In the genomic region with DNA sequence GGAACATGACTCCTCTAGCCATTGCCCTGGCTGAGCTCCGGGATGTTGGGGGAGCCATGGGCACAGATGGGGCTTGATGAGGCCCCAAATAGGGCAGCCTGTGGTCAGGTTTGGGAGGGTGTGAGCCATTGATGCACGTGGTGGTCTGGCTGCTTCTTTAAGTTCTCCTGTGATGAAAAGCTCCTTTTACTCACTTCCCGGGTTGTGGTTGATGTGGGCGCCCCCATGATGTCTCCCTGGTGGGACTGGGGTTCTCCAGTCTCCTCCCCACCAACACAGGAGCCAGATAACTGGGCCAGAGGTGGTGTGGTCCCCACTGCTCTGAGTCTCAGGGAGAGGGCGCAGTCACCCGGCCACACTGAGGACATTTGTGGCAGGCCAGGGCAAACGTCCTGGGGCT, we compare ENCODE assay signal across 16 cellular contexts. TPM values are rescaled to one million over a fixed set of nuclear protein-coding genes. Genes with fewer than 3 reads are reported as not detected.
DNase-seq lines count a peak whose midpoint lies in the region; ATAC-seq, FAIRE-seq and TF ChIP-seq lines count a peak whose summit lies in the region.
"Had no signal": no experiment of that assay in that cellular context is flagged by ENCODE, and none has a peak within 500 bp of the region (broad histone marks: within the 10 kb centered on the region; RNA-seq: fewer than 3 reads in every experiment).

No MANE protein-coding gene starts in this region.

- H3K27ac ChIP-seq in GM12878 (ENCODE audit: control insufficient read depth, insufficient read depth) (no peak overlapping the region), coronary artery (no peak overlapping the region)
- H3K27ac ChIP-seq: esophagus squamous epithelium, SJSA1 had no signal

- in situ Hi-C loops in SK-MEL-5 (cut with HindIII; ENCODE audit: low pct_unique_long_range_greater_than_20kb, low sequenced_read_pairs), result no loop called here
- in situ Hi-C loops in GM12878 (cut with MboI), result no loop called here

- POLR2A ChIA-PET in GM12878 (lab: Charles Lee), result interaction anchor here (0.6 to 1.6 kb wide), 5 partner anchors 10 to 102 kb away, joined by 3 to 5 read pairs (median 3); a partner anchor contains a TSS

- no peak for FAIRE-seq in GM12878 (lab: Jason Lieb, UNC)
- FAIRE-seq: A204.1 had no signal

- no peaks in the 10 kb centered on the region; a peak in 2 of 4 replicates for H3K36me3 ChIP-seq in GM12878 (ENCODE audit: control insufficient read depth in 2 of 2, insufficient read depth in 2 of 2, low read length in 1 of 2)
- H3K36me3 ChIP-seq in MG63, result no peaks in the 10 kb centered on the region
- H3K36me3 ChIP-seq: esophagus squamous epithelium, HAP-1, tibial artery had no signal

- peaks cover 25% of the 10 kb centered on the region for H3K4me1 ChIP-seq in GM12878 (ENCODE audit: control insufficient read depth, insufficient read depth, low read length)
- H3K4me1 ChIP-seq: HAP-1 had no signal

- H3K9ac ChIP-seq in GM12878 (ENCODE audit: control insufficient read depth, insufficient read depth, low read length), result no peak overlapping the region

- no peak overlapping the region for H3K4me3 ChIP-seq in GM12878
- H3K4me3 ChIP-seq in coronary artery, result no peak overlapping the region
- H3K4me3 ChIP-seq in MG63, result no peak overlapping the region
- H3K4me3 ChIP-seq: esophagus squamous epithelium, HAP-1, lung, SJSA1, skin epidermis, tibial artery had no signal

- no peak overlapping the region for H3K4me2 ChIP-seq in GM12878 (ENCODE audit: control insufficient read depth, insufficient read depth)

- no peaks in the 10 kb centered on the region for H4K20me1 ChIP-seq in GM12878 (ENCODE audit: control insufficient read depth, insufficient read depth)

- intact Hi-C loops in GM12878 (cut with micrococcal nuclease; ENCODE audit: unreplicated experiment), result no loop called here

- no peak overlapping the region for H2AFZ ChIP-seq in GM12878 (ENCODE audit: control insufficient read depth, low read depth, low read length)

- peak; percentile 7 for DNase-seq in activated CD4-positive, alpha-beta T cell treated with anti-CD3 and anti-CD28 coated beads for 48 hours
- no peak for DNase-seq in activated CD4-positive, alpha-beta T cell treated with anti-CD3 and anti-CD28 coated beads, Interleukin-2, amount 50 U/mL, for 1 hour
- DNase-seq in SK-MEL-5 (ENCODE audit: low read depth, low spot score), result peak; percentile 37
- DNase-seq in GM12878 (ENCODE audit: low read depth, low spot score), result no peak
- peak; percentile 17 for DNase-seq in stimulated activated CD8-positive, alpha-beta memory T cell treated with anti-CD3 and anti-CD28 coated beads, Interleukin-4, amount 100 ng/mL, for 24 hours (ENCODE audit: low read depth)
- no peak for DNase-seq in coronary artery (ENCODE audit: low spot score)
- no peak for DNase-seq in MG63
- DNase-seq: activated B cell treated with CpG ODN at 0.5 μM for 24 hours, esophagus squamous epithelium, tibial artery had no signal

- RAD21 ChIA-PET in GM12878 (lab: Charles Lee; ENCODE audit: unreplicated experiment), result interaction anchor here (0.9 to 3.1 kb wide), 4 partner anchors 32 to 84 kb away, joined by 4 to 18 read pairs (median 4); no protein-coding TSS in a partner anchor

- H3K27me3 ChIP-seq in GM12878 (replicated peaks in 1 of 2; ENCODE audit: control insufficient read depth in 2 of 2, insufficient read depth in 2 of 2, low read length in 1 of 2), result no peaks in the 10 kb centered on the region
- no peaks in the 10 kb centered on the region for H3K27me3 ChIP-seq in MG63
- H3K27me3 ChIP-seq: esophagus squamous epithelium, SJSA1, tibial artery had no signal

- SMC1A ChIA-PET in GM12878 (lab: Charles Lee; ENCODE audit: uncharacterized antibody, unreplicated experiment), result interaction anchor here (1.0 to 1.5 kb wide), 2 partner anchors 16 to 45 kb away, joined by 3 read pairs; no protein-coding TSS in a partner anchor

- CTCF ChIA-PET in GM12878 (lab: Yijun Ruan, JAX), result interaction anchor here (0.7 to 2.9 kb wide), 5 partner anchors 8 to 84 kb away, joined by 3 to 10 read pairs (median 6); no protein-coding TSS in a partner anchor

- ATAC-seq in GM12878, result peak; percentile 57
- no peak for ATAC-seq in GM18858 (IDR thresholded peaks at IDR 0.05; ENCODE audit: unreplicated experiment)

- TF ChIP-seq CTCF in GM12878 (IDR thresholded peaks at IDR 0.05 in 2 of 3, conservative IDR thresholded peaks at IDR 0.05 in 1 of 3; ENCODE audit: control insufficient read depth in 2 of 3, extremely low read depth in 1 of 3, insufficient read depth in 1 of 3, low read depth in 3 of 3, low read length in 3 of 3) (no peak), coronary artery (IDR thresholded peaks at IDR 0.05) (no peak)

- TF ChIP-seq RAD21 in GM12878 (IDR thresholded peaks at IDR 0.05; ENCODE audit: insufficient read depth, low read depth, low read length), result no peak

- no peak for TF ChIP-seq EP300 in GM12878 (IDR thresholded peaks at IDR 0.05; ENCODE audit: borderline replicate concordance in 1 of 2, control insufficient read depth in 1 of 2, low read depth in 2 of 2, low read length in 2 of 2)

- no peak for TF ChIP-seq POLR2A in GM12878 (IDR thresholded peaks at IDR 0.05; ENCODE audit: low read depth, low read length)

- H3K79me2 ChIP-seq in GM12878 (ENCODE audit: control insufficient read depth, insufficient read depth, low read length), result no peaks in the 10 kb centered on the region

- BruUV-seq in GM12878 (replicated peaks; lab: Mats Ljungman, UMichigan), result no TSS peak

- H3K9me3 ChIP-seq in GM12878 (replicated peaks; ENCODE audit: control insufficient read depth, insufficient read depth, low read length) (no peaks in the 10 kb centered on the region), MG63 (no peaks in the 10 kb centered on the region)
- H3K9me3 ChIP-seq: esophagus squamous epithelium, HAP-1, SJSA1, tibial artery had no signal

- 33% methylated on average over 7 of the region's 7 CpGs for WGBS in GM12878 (ENCODE audit: insufficient coverage, insufficient replicate concordance, low lambda C conversion rate, missing lambda C conversion rate)

TF ChIP-seq in GM12878, 131 proteins besides CTCF, POLR2A, EP300 and RAD21 (continues in another document):
- TF ChIP-seq RUNX3 (IDR thresholded peaks at IDR 0.05; ENCODE audit: low read length) (peak; percentile 75), BACH1 (IDR thresholded peaks at IDR 0.05; ENCODE audit: borderline replicate concordance) (no peak), GABPA (IDR thresholded peaks at IDR 0.05; ENCODE audit: low read depth) (no peak), NFIC (IDR thresholded peaks at IDR 0.05; ENCODE audit: low read depth, low read length) (no peak), CBX3 (IDR thresholded peaks at IDR 0.05; ENCODE audit: borderline replicate concordance, low read depth) (no peak), BHLHE40 (IDR thresholded peaks at IDR 0.05; ENCODE audit: borderline replicate concordance in 1 of 2, low read depth in 2 of 2, low read length in 1 of 2) (peak; percentile 55 to 74; a peak in 3 of 4 replicates), EED (IDR thresholded peaks at IDR 0.05; ENCODE audit: low read depth) (no peak)
- TF ChIP-seq, protein P1, sequence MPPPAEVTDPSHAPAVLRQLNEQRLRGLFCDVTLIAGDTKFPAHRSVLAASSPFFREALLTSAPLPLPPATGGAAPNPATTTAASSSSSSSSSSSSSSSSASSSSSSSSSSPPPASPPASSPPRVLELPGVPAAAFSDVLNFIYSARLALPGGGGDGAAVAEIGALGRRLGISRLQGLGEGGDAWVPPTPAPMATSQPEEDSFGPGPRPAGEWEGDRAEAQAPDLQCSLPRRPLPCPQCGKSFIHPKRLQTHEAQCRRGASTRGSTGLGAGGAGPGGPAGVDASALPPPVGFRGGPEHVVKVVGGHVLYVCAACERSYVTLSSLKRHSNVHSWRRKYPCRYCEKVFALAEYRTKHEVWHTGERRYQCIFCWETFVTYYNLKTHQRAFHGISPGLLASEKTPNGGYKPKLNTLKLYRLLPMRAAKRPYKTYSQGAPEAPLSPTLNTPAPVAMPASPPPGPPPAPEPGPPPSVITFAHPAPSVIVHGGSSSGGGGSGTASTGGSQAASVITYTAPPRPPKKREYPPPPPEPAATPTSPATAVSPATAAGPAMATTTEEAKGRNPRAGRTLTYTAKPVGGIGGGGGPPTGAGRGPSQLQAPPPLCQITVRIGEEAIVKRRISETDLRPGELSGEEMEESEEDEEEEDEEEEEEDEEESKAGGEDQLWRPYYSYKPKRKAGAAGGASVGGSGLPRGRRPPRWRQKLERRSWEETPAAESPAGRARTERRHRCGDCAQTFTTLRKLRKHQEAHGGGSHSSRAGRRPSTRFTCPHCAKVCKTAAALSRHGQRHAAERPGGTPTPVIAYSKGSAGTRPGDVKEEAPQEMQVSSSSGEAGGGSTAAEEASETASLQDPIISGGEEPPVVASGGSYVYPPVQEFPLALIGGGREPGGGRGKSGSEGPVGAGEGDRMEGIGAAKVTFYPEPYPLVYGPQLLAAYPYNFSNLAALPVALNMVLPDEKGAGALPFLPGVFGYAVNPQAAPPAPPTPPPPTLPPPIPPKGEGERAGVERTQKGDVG (CRISPR knock-in tag; IDR thresholded peaks at IDR 0.05), result no peak

RNA-seq across cellular contexts. Expression of a gene that starts 29.5 kb away (rescaled TPM):
- total RNA-seq in SK-MEL-5 (2014; rRNA removed; shearing (Covaris generic)), result 11.9 and 12.6 TPM in 2 replicates
- polyA plus RNA-seq in SK-MEL-5 (2015; cell fraction: cytosol; rRNA removed), result 23.2 and 29.6 TPM in 2 replicates
- polyA plus RNA-seq in SK-MEL-5 (2015; cell fraction: nucleus; rRNA removed), result 11.9 and 12.2 TPM in 2 replicates
- total RNA-seq in GM12878 (2013; cell fraction: nucleolus; rRNA removed), result 27.3 and 28.8 TPM in 2 replicates
- total RNA-seq in GM12878 (2014; rRNA removed) (13.0 TPM in 2 replicates), GM12878 (2014; rRNA removed; fragmentation: Illumina TruSeq; extraction: Trizol) (4.9 and 5.5 TPM in 2 replicates), GM12878 (2021) (16.0 and 17.5 TPM in 2 replicates)
- polyA plus RNA-seq in GM12878 (2011; ENCODE audit: low read depth), result 2.5 TPM
- polyA plus RNA-seq in GM12878 (2011; rRNA removed) (9.7 and 17.0 TPM in 2 replicates), GM12878 (2014; fragmentation: Illumina TruSeq; extraction: Trizol) (4.8 and 10.3 TPM in 2 replicates), GM12878 (2014; fragmentation: Nextera tagmentation; extraction: Ambion mirVana) (under 1 TPM; 0.73 to 0.82 TPM), GM12878 (2014; rRNA removed) (16.1 and 18.2 TPM in 2 replicates), GM12878 (2016; fragmentation: Nextera tagmentation; extraction: Ambion mirVana) (1 to 10 TPM; 1.7 TPM)
- polyA plus RNA-seq in GM12878 (2011; cell fraction: cytosol; rRNA removed), result 24.2 and 27.7 TPM in 2 replicates
- 37.1 and 37.4 TPM in 2 replicates for polyA plus RNA-seq in GM12878 (2011; cell fraction: nucleus; rRNA removed)
- polyA plus RNA-seq in GM12878 (2012), result 5.4 and 6.3 TPM in 2 replicates
- 32.2 and 48.1 TPM in 2 replicates for polyA minus RNA-seq in GM12878 (2011; rRNA and poly(A)+ RNA removed)
- polyA minus RNA-seq in GM12878 (2011; cell fraction: cytosol; rRNA and poly(A)+ RNA removed), result 17.5 and 17.6 TPM in 2 replicates
- polyA minus RNA-seq in GM12878 (2011; cell fraction: nucleus; rRNA and poly(A)+ RNA removed), result 28.3 and 42.2 TPM in 2 replicates
- 2.1 and 9.7 TPM in 2 replicates for total RNA-seq in MG63 (2014; rRNA removed; shearing (Covaris generic); ENCODE audit: low replicate concordance)

Comparison
In these comparisons a context has a peak if more than half of its experiments do, and no peak if none do; other contexts are left out.
1. DNase-seq: peak in activated CD4-positive, alpha-beta T cell treated with anti-CD3 and anti-CD28 coated beads for 48 hours (single experiment), SK-MEL-5 (single experiment) and stimulated activated CD8-positive, alpha-beta memory T cell treated with anti-CD3 and anti-CD28 coated beads, Interleukin-4, amount 100 ng/mL, for 24 hours (single experiment); none in activated CD4-positive, alpha-beta T cell treated with anti-CD3 and anti-CD28 coated beads, Interleukin-2, amount 50 U/mL, for 1 hour (single experiment), GM12878 (single experiment), coronary artery (single experiment) and MG63 (single experiment).